In genomic region chr2:189020179-189020578, GRCh38 we compare ENCODE assay signal across 1 cellular context.
TF ChIP-seq lines count a peak whose summit lies in the region.

No MANE protein-coding gene starts in this region.

TF ChIP-seq in HepG2, 621 proteins besides CTCF, POLR2A, EP300 and RAD21 (continued from another document):
- TF ChIP-seq, protein P1, sequence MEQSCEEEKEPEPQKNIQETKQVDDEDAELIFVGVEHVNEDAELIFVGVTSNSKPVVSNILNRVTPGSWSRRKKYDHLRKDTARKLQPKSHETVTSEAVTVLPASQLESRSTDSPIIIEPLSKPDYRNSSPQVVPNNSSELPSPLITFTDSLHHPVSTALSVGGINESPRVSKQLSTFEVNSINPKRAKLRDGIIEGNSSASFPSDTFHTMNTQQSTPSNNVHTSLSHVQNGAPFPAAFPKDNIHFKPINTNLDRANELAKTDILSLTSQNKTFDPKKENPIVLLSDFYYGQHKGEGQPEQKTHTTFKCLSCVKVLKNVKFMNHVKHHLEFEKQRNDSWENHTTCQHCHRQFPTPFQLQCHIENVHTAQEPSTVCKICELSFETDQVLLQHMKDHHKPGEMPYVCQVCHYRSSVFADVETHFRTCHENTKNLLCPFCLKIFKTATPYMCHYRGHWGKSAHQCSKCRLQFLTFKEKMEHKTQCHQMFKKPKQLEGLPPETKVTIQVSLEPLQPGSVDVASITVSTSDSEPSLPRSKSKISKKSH (CRISPR knock-in tag; IDR thresholded peaks at IDR 0.05; ENCODE audit: borderline replicate concordance) = no peak
- TF ChIP-seq TRIM24 (CRISPR knock-in tag; IDR thresholded peaks at IDR 0.05) = no peak
- TF ChIP-seq MAFK (conservative IDR thresholded peaks at IDR 0.05 in 1 of 2, IDR thresholded peaks at IDR 0.05 in 1 of 2; ENCODE audit: low read length in 2 of 2) = no peak
- TF ChIP-seq ZNF382 (CRISPR knock-in tag; IDR thresholded peaks at IDR 0.05; ENCODE audit: borderline replicate concordance) = no peak
- no peak for TF ChIP-seq MXI1 (IDR thresholded peaks at IDR 0.05; ENCODE audit: borderline replicate concordance, low read depth, low read length)
